In genomic region chr1:235056937-235057336, GRCh38 we compare ENCODE assay signal across 1 cellular context.
TF ChIP-seq lines count a peak whose summit lies in the region.

No MANE protein-coding gene starts in this region.

TF ChIP-seq in H1, 55 proteins besides CTCF, POLR2A, EP300 and RAD21:
- TF ChIP-seq EGR1 (IDR thresholded peaks at IDR 0.05; ENCODE audit: borderline replicate concordance, low read depth, low read length) (no peak), SIX5 (IDR thresholded peaks at IDR 0.05; ENCODE audit: low read depth, low read length) (no peak), HDAC6 (IDR thresholded peaks at IDR 0.05; ENCODE audit: low read depth, low read length) (no peak), E2F6 (IDR thresholded peaks at IDR 0.05) (no peak), CBX5 (IDR thresholded peaks at IDR 0.05; ENCODE audit: low read depth, low read length) (no peak), SP2 (IDR thresholded peaks at IDR 0.05; ENCODE audit: low read length) (no peak), ATF2 (IDR thresholded peaks at IDR 0.05; ENCODE audit: low read length) (no peak), ZNF274 (IDR thresholded peaks at IDR 0.05; ENCODE audit: borderline replicate concordance, extremely low read depth, low read length) (no peak), TAF7 (optimal IDR thresholded peaks at IDR 0.05; ENCODE audit: borderline replicate concordance, low read depth, low read length) (no peak), CEBPB (IDR thresholded peaks at IDR 0.05; ENCODE audit: low read depth, low read length) (no peak), POU5F1 (IDR thresholded peaks at IDR 0.05; ENCODE audit: low read depth, low read length) (no peak), EZH2 (IDR thresholded peaks at IDR 0.05; ENCODE audit: low read depth, low read length, severe bottlenecking) (no peak), HDAC2 (IDR thresholded peaks at IDR 0.05; ENCODE audit: borderline replicate concordance in 1 of 2, low read depth in 2 of 2, low read length in 2 of 2) (no peak), BCL11A (IDR thresholded peaks at IDR 0.05; ENCODE audit: low read depth in 2 of 2, low read length in 2 of 2) (no peak), ASH2L (IDR thresholded peaks at IDR 0.05; ENCODE audit: low read length) (no peak), TEAD4 (IDR thresholded peaks at IDR 0.05; ENCODE audit: low read depth, low read length) (no peak), MAFK (IDR thresholded peaks at IDR 0.05; ENCODE audit: low read depth, low read length) (no peak), KDM4A (IDR thresholded peaks at IDR 0.05; ENCODE audit: low read depth, low read length, severe bottlenecking) (no peak), CHD2 (IDR thresholded peaks at IDR 0.05; ENCODE audit: low read length) (no peak), POLR2AphosphoS5 (IDR thresholded peaks at IDR 0.05; ENCODE audit: low read depth, low read length) (no peak)
